In the genomic region with DNA sequence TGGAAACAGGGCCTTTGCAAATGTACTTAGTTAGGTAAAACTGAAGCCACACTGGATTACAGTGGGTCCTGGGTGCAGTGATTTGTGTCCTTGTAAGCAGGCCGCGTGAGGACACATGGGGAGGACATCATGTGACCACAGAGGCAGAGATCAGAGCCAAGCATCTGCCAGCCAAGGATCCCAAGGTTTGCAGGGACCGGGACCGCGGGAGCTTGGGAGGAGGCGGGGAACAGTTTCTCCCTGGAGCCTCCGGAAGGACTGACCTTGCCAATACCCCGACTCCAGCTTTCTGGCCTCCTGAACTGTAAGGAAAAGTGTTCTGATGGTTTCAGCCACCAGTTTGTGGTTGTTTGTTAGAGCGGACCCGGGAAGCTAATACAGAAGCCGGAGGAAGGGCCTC, we compare ENCODE assay signal across 15 cellular contexts.
"Had no signal": no experiment of that assay in that cellular context is flagged by ENCODE, and none has a peak within 500 bp of the region (broad histone marks: within the 10 kb centered on the region; RNA-seq: fewer than 3 reads in every experiment).

No MANE protein-coding gene starts in this region.

- H3K9me3 ChIP-seq: gastrocnemius medialis, psoas muscle, thyroid gland had no signal

- DNase-seq: activated CD4-positive, alpha-beta T cell treated with anti-CD3 and anti-CD28 coated beads, Interleukin-2, amount 50 U/mL, for 48 hours; activated naive CD4-positive, alpha-beta T cell treated with anti-CD3 and anti-CD28 coated beads for 36 hours; activated naive CD8-positive, alpha-beta T cell treated with anti-CD3 and anti-CD28 coated beads, Interleukin-2, amount 50 U/mL, for 24 hours; endodermal cell; gastrocnemius medialis; kidney; nephron progenitor cell; stimulated activated CD4-positive, alpha-beta T cell treated with anti-CD3 and anti-CD28 coated beads, Interleukin-2, amount 100 ng/mL, for 48 hours; T-cell; T1000; thyroid gland had no signal

- H3K4me1 ChIP-seq: psoas muscle, thyroid gland had no signal

- ATAC-seq: activated naive CD8-positive, alpha-beta T cell treated with anti-CD3 and anti-CD28 coated beads, Interleukin-2, amount 50 U/mL, for 24 hours; activated T-helper 17 cell treated with anti-CD3 and anti-CD28 coated beads, Interleukin-2, amount 50 U/mL, for 72 hours; gastrocnemius medialis; stimulated activated memory B cell treated with anti-CD40 and anti-IgM and Interleukin-4, amounts not matched to agents 10 μg/mL and 1 μg/mL and 100 μg/mL, for 72 hours; T-cell had no signal

- H3K4me3 ChIP-seq: gastrocnemius medialis, hepatocyte, psoas muscle, thyroid gland had no signal

- H3K36me3 ChIP-seq: gastrocnemius medialis, thyroid gland had no signal

- H3K27ac ChIP-seq: hepatocyte, psoas muscle, thyroid gland had no signal

- H3K27me3 ChIP-seq: gastrocnemius medialis, hepatocyte, thyroid gland had no signal
